In the genomic region with DNA sequence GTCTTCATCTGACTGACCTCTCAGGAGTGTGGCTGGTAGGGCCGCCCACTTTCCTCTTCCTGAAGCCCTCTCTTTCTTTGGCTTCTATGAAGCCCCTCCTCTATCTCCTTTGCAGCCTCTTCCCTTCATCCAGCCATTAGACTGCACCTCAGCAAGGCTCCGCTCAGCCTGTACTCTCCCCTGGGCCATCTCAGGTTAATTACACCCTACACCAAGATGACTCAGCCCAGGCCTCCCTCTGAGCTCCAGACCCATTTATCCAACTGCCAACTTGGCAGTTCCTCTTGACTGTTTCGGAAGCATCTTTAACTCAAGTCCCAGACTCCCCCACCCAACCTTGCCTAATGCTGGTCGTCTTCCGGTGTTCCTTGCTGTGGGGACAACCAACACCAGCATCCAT, we compare ENCODE assay signal across 12 cellular contexts. TPM values are rescaled to one million over a fixed set of nuclear protein-coding genes. Genes with fewer than 3 reads are reported as not detected.
DNase-seq lines count a peak whose midpoint lies in the region; ATAC-seq and TF ChIP-seq lines count a peak whose summit lies in the region.
"Had no signal": no experiment of that assay in that cellular context is flagged by ENCODE, and none has a peak within 500 bp of the region (broad histone marks: within the 10 kb centered on the region; RNA-seq: fewer than 3 reads in every experiment).

No MANE protein-coding gene starts in this region.

- no peak for TF ChIP-seq POLR2A in GM18505 (IDR thresholded peaks at IDR 0.05; ENCODE audit: borderline replicate concordance, extremely low read depth, insufficient read depth, insufficient read length)

- DNase-seq in COR-L47 (lab: John Stamatoyannopoulos, UW) (peak; percentile 42), LHCN-M2 (ENCODE audit: low read depth) (peak; percentile 23), iris pigment epithelial cell (ENCODE audit: low read depth) (peak; percentile 37), T1000 (lab: John Stamatoyannopoulos, UW) (no peak), GM19240 (ENCODE audit: insufficient read length, low spot score) (no peak), amniotic stem cell (lab: John Stamatoyannopoulos, UW) (no peak)
- DNase-seq: activated T-cell treated with anti-CD3 and anti-CD28 coated beads, Interleukin-2, amount 50 U/mL, for 72 hours; hypothalamus; right lobe of liver had no signal

- ATAC-seq in SK-N-SH treated with all-trans-retinoic acid at 6 μM for 48 hours (peak; percentile 79), GM18505 (IDR thresholded peaks at IDR 0.05; ENCODE audit: unreplicated experiment) (no peak)

TF ChIP-seq in SK-N-SH treated with all-trans-retinoic acid at 6 μM for 48 hours, 23 proteins besides CTCF, POLR2A, EP300 and RAD21:
- TF ChIP-seq ZNF565 (CRISPR knock-in tag; conservative IDR thresholded peaks at IDR 0.05; ENCODE audit: low read depth) (no peak), ESRRG (CRISPR knock-in tag; IDR thresholded peaks at IDR 0.05) (no peak), ZNF70 (CRISPR knock-in tag; IDR thresholded peaks at IDR 0.05) (no peak), TOX (CRISPR knock-in tag; IDR thresholded peaks at IDR 0.05; ENCODE audit: borderline replicate concordance) (no peak), BACH2 (CRISPR knock-in tag; IDR thresholded peaks at IDR 0.05; ENCODE audit: borderline replicate concordance) (no peak), TSHZ2 (CRISPR knock-in tag; IDR thresholded peaks at IDR 0.05) (no peak), SNAI2 (CRISPR knock-in tag; IDR thresholded peaks at IDR 0.05) (no peak), ARNTL (CRISPR knock-in tag; IDR thresholded peaks at IDR 0.05; ENCODE audit: borderline replicate concordance, low read depth) (no peak), PPARA (CRISPR knock-in tag; IDR thresholded peaks at IDR 0.05; ENCODE audit: borderline replicate concordance) (no peak), CSRNP3 (CRISPR knock-in tag; IDR thresholded peaks at IDR 0.05) (no peak)

RNA-seq across cellular contexts. Expression of gene WNT6, which starts 5.8 kb away (rescaled TPM):
- 0.23 TPM in 1 of 2 replicates, not detected in the other for total RNA-seq in LHCN-M2 (2014; rRNA removed)
- not detected for polyA plus RNA-seq in LHCN-M2 (2012)

RNA-seq across cellular contexts. Expression of gene PRKAG3, which starts 22.2 kb away (rescaled TPM):
- total RNA-seq in LHCN-M2 (2014; rRNA removed), result 0.46 TPM in 1 of 2 replicates, not detected in the other
- 0.35 TPM for polyA plus RNA-seq in LHCN-M2 (2012)
- total RNA-seq: activated T-cell treated with anti-CD3 and anti-CD28 coated beads, Interleukin-2, amount 50 U/mL, for 72 hours; right lobe of liver had no signal
- polyA plus RNA-seq: IgD-negative memory B cell had no signal

RNA-seq across cellular contexts. Expression of gene WNT10A, which starts 26.9 kb away (rescaled TPM):
- total RNA-seq in LHCN-M2 (2014; rRNA removed), result 0.06 TPM in 1 of 2 replicates, not detected in the other
- not detected for polyA plus RNA-seq in LHCN-M2 (2012)

Comparison
In these comparisons a context has a peak if more than half of its experiments do, and no peak if none do; other contexts are left out.
1. DNase-seq: peak in COR-L47 (single experiment), LHCN-M2 (single experiment) and iris pigment epithelial cell (single experiment); none in T1000 (single experiment), GM19240 (single experiment) and amniotic stem cell (single experiment).